In the genomic region with DNA sequence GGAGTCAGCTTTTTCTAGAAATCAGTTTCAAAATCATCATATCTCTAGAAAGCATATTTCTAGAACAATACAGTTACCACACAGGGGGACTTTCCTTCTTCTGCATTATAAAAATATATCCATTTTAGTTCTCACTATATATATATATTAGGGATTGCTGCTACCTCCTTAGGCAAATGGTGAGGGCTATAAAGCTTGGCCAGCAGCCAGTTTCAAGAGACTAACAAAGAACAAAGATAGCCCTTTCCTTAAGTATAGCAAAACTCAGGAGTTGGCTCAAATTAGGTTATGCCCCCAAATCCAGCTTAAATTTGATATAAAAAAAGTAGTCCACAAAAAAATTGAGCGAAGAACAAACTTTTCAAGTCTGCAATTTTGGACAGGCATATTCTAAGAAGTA, we compare ENCODE assay signal across 26 cellular contexts.
DNase-seq lines count a peak whose midpoint lies in the region; ATAC-seq, FAIRE-seq and TF ChIP-seq lines count a peak whose summit lies in the region.
"Had no signal": no experiment of that assay in that cellular context is flagged by ENCODE, and none has a peak within 500 bp of the region (broad histone marks: within the 10 kb centered on the region; RNA-seq: fewer than 3 reads in every experiment).

No MANE protein-coding gene starts in this region.

- H3K9ac ChIP-seq in mammary epithelial cell (ENCODE audit: insufficient read depth, low read length) (no peak overlapping the region), K562 (ENCODE audit: insufficient read depth in 1 of 2, low read depth in 2 of 2, low read length in 2 of 2) (no peak overlapping the region)
- H3K9ac ChIP-seq: BLaER1 treated with 17β-estradiol and CSF1 and Interleukin-3, amounts not matched to agents 10 nM and 100 nM had no signal

- H3K4me1 Mint-ChIP-seq in MCF 10A (ENCODE audit: insufficient read depth, unreplicated experiment) = no peaks in the 10 kb centered on the region

- TF ChIP-seq EP300 in K562 (IDR thresholded peaks at IDR 0.05; ENCODE audit: low read length) (no peak), suprapubic skin (IDR thresholded peaks at IDR 0.05) (no peak)

- H3K36me3 ChIP-seq in mammary epithelial cell (ENCODE audit: insufficient read depth, low read length) (peaks cover 7% of the 10 kb centered on the region), OCI-LY7 (ENCODE audit: insufficient read depth, low read length) (peaks cover 78% of the 10 kb centered on the region), K562 (ENCODE audit: control insufficient read depth, insufficient read depth, low read length) (peaks cover 17% of the 10 kb centered on the region; the same call in 2 of the 3 replicates), suprapubic skin (peaks cover 50% of the 10 kb centered on the region)
- H3K36me3 ChIP-seq: BE2C had no signal

- H3K4me3 Mint-ChIP-seq in MCF 10A (ENCODE audit: unreplicated experiment) = no peak overlapping the region
- H3K4me3 Mint-ChIP-seq: CD14-positive monocyte; CD4-positive, alpha-beta T cell; CD8-positive, alpha-beta memory T cell had no signal

- H3K9me3 Mint-ChIP-seq in MCF 10A (ENCODE audit: unreplicated experiment) = no peaks in the 10 kb centered on the region
- H3K9me3 Mint-ChIP-seq: CD14-positive monocyte; CD4-positive, alpha-beta T cell; CD8-positive, alpha-beta memory T cell had no signal

- DNase-seq in mammary epithelial cell (no peak), MCF 10A (ENCODE audit: unreplicated experiment) (no peak), OCI-LY7 (ENCODE audit: low spot score) (no peak), K562 (ENCODE audit: extremely low read depth in 1 of 4, low spot score in 3 of 4) (no peak), suprapubic skin (ENCODE audit: low spot score in 2 of 2) (no peak), NCI-H1105 (lab: John Stamatoyannopoulos, UW) (no peak), posterior cingulate gyrus (no peak)
- DNase-seq: 8988T; ACHN; AML-193; BE2C; CD4-positive, alpha-beta T cell; CD8-positive, alpha-beta memory T cell; DMS 273 treated with DMSO at 0.1 percent for 48 hours; DMS79; EL; GDM1; GOT3; HCEC 1CT had no signal

- peaks cover 42% of the 10 kb centered on the region for H3K36me3 Mint-ChIP-seq in MCF 10A (ENCODE audit: insufficient read depth, unreplicated experiment)

- H3K27ac ChIP-seq in mammary epithelial cell (ENCODE audit: insufficient read depth, low read depth, low read length) = no peak overlapping the region
- no peak overlapping the region for H3K27ac ChIP-seq in OCI-LY7 (ENCODE audit: low read depth, low read length, poor library complexity, severe bottlenecking)
- no peak overlapping the region for H3K27ac ChIP-seq in K562 (ENCODE audit: extremely low read depth, low read depth, low read length)
- no peak overlapping the region for H3K27ac ChIP-seq in suprapubic skin
- H3K27ac ChIP-seq: A549; BLaER1 treated with 17β-estradiol and CSF1 and Interleukin-3, amounts not matched to agents 10 nM and 100 nM had no signal

- CTCF ChIA-PET in mammary epithelial cell (lab: Charles Lee; ENCODE audit: low non-redundant PET) = no interaction called here
- CTCF ChIA-PET in MCF 10A (lab: Yijun Ruan, JAX) = interaction anchor here (0.6 to 4.8 kb wide), 3 partner anchors 102 to 366 kb away, joined by 3 to 35 read pairs (median 3); no protein-coding TSS in a partner anchor
- CTCF ChIA-PET in OCI-LY7 (lab: Charles Lee; ENCODE audit: unreplicated experiment) = no interaction called here
- CTCF ChIA-PET in K562 (lab: Yijun Ruan, JAX; ENCODE audit: low intra/inter-chr PET ratio) = no interaction called here

- no peak for TF ChIP-seq RAD21 in K562 (CRISPR knock-in tag; conservative IDR thresholded peaks at IDR 0.05 in 1 of 2, IDR thresholded peaks at IDR 0.05 in 1 of 2)

- 100% methylated on average over 1 of the region's 1 CpG for WGBS in mammary epithelial cell (ENCODE audit: low coverage, missing lambda C conversion rate)
- WGBS in K562 (ENCODE audit: insufficient coverage, low coverage, missing lambda C conversion rate) = 93% methylated on average over 1 of the region's 1 CpG
- 97% methylated on average over 1 of the region's 1 CpG for WGBS in suprapubic skin

- TF ChIP-seq CTCF in mammary epithelial cell (conservative IDR thresholded peaks at IDR 0.05 in 1 of 2, IDR thresholded peaks at IDR 0.05 in 1 of 2; ENCODE audit: extremely low read depth in 1 of 2, insufficient read depth in 1 of 2, low read depth in 1 of 2, low read length in 2 of 2) (no peak), MCF 10A (IDR thresholded peaks at IDR 0.05; ENCODE audit: unreplicated experiment) (no peak), OCI-LY7 (conservative IDR thresholded peaks at IDR 0.05; ENCODE audit: low read length) (no peak), K562 (IDR thresholded peaks at IDR 0.05 in 2 of 3, conservative IDR thresholded peaks at IDR 0.05 in 1 of 3; ENCODE audit: insufficient read depth in 2 of 3, low read depth in 1 of 3, low read length in 3 of 3) (no peak), suprapubic skin (IDR thresholded peaks at IDR 0.05) (no peak)

- H3K9me3 ChIP-seq in mammary epithelial cell (replicated peaks; ENCODE audit: insufficient read depth, low read length) = no peaks in the 10 kb centered on the region
- H3K9me3 ChIP-seq in OCI-LY7 (ENCODE audit: low read length) = no peaks in the 10 kb centered on the region
- H3K9me3 ChIP-seq in K562 (replicated peaks; ENCODE audit: control insufficient read depth, insufficient read depth, low read depth, low read length) = no peaks in the 10 kb centered on the region
- H3K9me3 ChIP-seq in suprapubic skin = no peaks in the 10 kb centered on the region
- H3K9me3 ChIP-seq: A549, BE2C had no signal

- TF ChIP-seq POLR2A in K562 (conservative IDR thresholded peaks at IDR 0.05) (no peak), suprapubic skin (IDR thresholded peaks at IDR 0.05) (no peak)

- no peak overlapping the region for H3K4me3 ChIP-seq in mammary epithelial cell (replicated peaks in 1 of 3; ENCODE audit: insufficient read depth in 1 of 3, low read depth in 2 of 3, low read length in 3 of 3)
- H3K4me3 ChIP-seq in OCI-LY7 (ENCODE audit: low read depth, low read length, poor library complexity, severe bottlenecking) = no peak overlapping the region
- H3K4me3 ChIP-seq in K562 = no peak overlapping the region
- no peak overlapping the region for H3K4me3 ChIP-seq in suprapubic skin
- H3K4me3 ChIP-seq: A549; BLaER1 treated with 17β-estradiol and CSF1 and Interleukin-3, amounts not matched to agents 10 nM and 100 nM had no signal

- no peak overlapping the region for H3K4me2 ChIP-seq in mammary epithelial cell (ENCODE audit: insufficient read depth, low read depth, low read length)
- no peak overlapping the region for H3K4me2 ChIP-seq in OCI-LY7 (ENCODE audit: low read length)
- H3K4me2 ChIP-seq in K562 (ENCODE audit: insufficient read depth, low read length) = no peak overlapping the region
- H3K4me2 ChIP-seq: A549; BLaER1 treated with 17β-estradiol and CSF1 and Interleukin-3, amounts not matched to agents 10 nM and 100 nM had no signal

- in situ Hi-C loops in mammary epithelial cell (cut with MboI; ENCODE audit: low sequenced_read_pairs in 2 of 2) = loop anchor here in 1 of 2 donors (25.0 kb wide), 1 partner anchor 370 kb away; no protein-coding TSS in a partner anchor
- in situ Hi-C loops in K562 (cut with MboI) = no loop called here

- H3K27me3 ChIP-seq in mammary epithelial cell (ENCODE audit: insufficient read depth, low read length) = no peaks in the 10 kb centered on the region
- H3K27me3 ChIP-seq in K562 (ENCODE audit: control insufficient read depth in 2 of 2, insufficient read depth in 2 of 2, low read length in 2 of 2) = no peaks in the 10 kb centered on the region
- no peaks in the 10 kb centered on the region for H3K27me3 ChIP-seq in suprapubic skin
- H3K27me3 ChIP-seq: BE2C; BLaER1 treated with 17β-estradiol and CSF1 and Interleukin-3, amounts not matched to agents 10 nM and 100 nM had no signal

- H3K79me2 ChIP-seq in mammary epithelial cell (ENCODE audit: insufficient read depth, low read length) (no peaks in the 10 kb centered on the region), OCI-LY7 (ENCODE audit: insufficient read depth, low read depth, low read length) (no peaks in the 10 kb centered on the region), K562 (ENCODE audit: control insufficient read depth, insufficient read depth, low read length) (no peaks in the 10 kb centered on the region)

- BruUV-seq in mammary epithelial cell (replicated peaks; lab: Mats Ljungman, UMichigan) (TSS peak; percentile 31), MCF 10A (replicated peaks; lab: Mats Ljungman, UMichigan) (no TSS peak), OCI-LY7 (replicated peaks; lab: Mats Ljungman, UMichigan) (TSS peak; percentile 17), K562 (replicated peaks; lab: Mats Ljungman, UMichigan) (no TSS peak)

- dilution Hi-C loops in mammary epithelial cell (cut with HindIII; ENCODE audit: low sequenced_read_pairs) = no loop called here

- ATAC-seq in K562 = no peak
- ATAC-seq: A549 had no signal

- no peak overlapping the region for H2AFZ ChIP-seq in mammary epithelial cell (ENCODE audit: low read depth, low read length)
- no peak overlapping the region for H2AFZ ChIP-seq in OCI-LY7 (ENCODE audit: low read length)
- no peak overlapping the region for H2AFZ ChIP-seq in K562 (ENCODE audit: low read depth, low read length)

- no peaks in the 10 kb centered on the region for H3K9me1 ChIP-seq in K562 (ENCODE audit: control insufficient read depth, insufficient read depth, low read length)

- no peak overlapping the region for H3K27ac Mint-ChIP-seq in MCF 10A (ENCODE audit: low read depth, unreplicated experiment)
- H3K27ac Mint-ChIP-seq: CD14-positive monocyte; CD4-positive, alpha-beta T cell; CD8-positive, alpha-beta memory T cell had no signal

- no peaks in the 10 kb centered on the region for H3K27me3 Mint-ChIP-seq in MCF 10A (ENCODE audit: insufficient read depth, unreplicated experiment)
- H3K27me3 Mint-ChIP-seq: CD4-positive, alpha-beta T cell; CD8-positive, alpha-beta memory T cell had no signal

- POLR2A ChIA-PET in MCF 10A (lab: Yijun Ruan, JAX) (interaction anchor here (1.0 to 1.1 kb wide), 2 partner anchors 56 to 123 kb away, joined by 3 read pairs; no protein-coding TSS in a partner anchor), OCI-LY7 (lab: Charles Lee) (no interaction called here), K562 (lab: Yijun Ruan, JAX) (no interaction called here)

- intact Hi-C loops in mammary epithelial cell (cut with micrococcal nuclease) (no loop called here), MCF 10A (cut with micrococcal nuclease) (no loop called here), OCI-LY7 (cut with micrococcal nuclease; ENCODE audit: unreplicated experiment) (no loop called here), K562 (cut with micrococcal nuclease) (no loop called here), posterior cingulate gyrus (cut with DNase I) (no loop called here)

- H3K9me2 ChIP-seq in OCI-LY7 (ENCODE audit: insufficient read depth, low read length) = no peaks in the 10 kb centered on the region

- no peak for FAIRE-seq in K562 (lab: Jason Lieb, UNC)
- FAIRE-seq: A549, D721Med, GM12891, GM18507, H54 had no signal

- H4K20me1 ChIP-seq in mammary epithelial cell (ENCODE audit: insufficient read depth, low read length) = no peaks in the 10 kb centered on the region
- H4K20me1 ChIP-seq in OCI-LY7 (ENCODE audit: insufficient read depth, low read length) = no peaks in the 10 kb centered on the region
- no peaks in the 10 kb centered on the region for H4K20me1 ChIP-seq in K562 (replicated peaks; ENCODE audit: control insufficient read depth, insufficient read depth, low read length)
- H4K20me1 ChIP-seq: BLaER1 treated with 17β-estradiol and CSF1 and Interleukin-3, amounts not matched to agents 10 nM and 100 nM had no signal

- H3K4me1 ChIP-seq in mammary epithelial cell (ENCODE audit: insufficient read depth, low read length) (no peaks in the 10 kb centered on the region), OCI-LY7 (ENCODE audit: insufficient read depth, low read length, poor library complexity, severe bottlenecking) (no peaks in the 10 kb centered on the region), K562 (replicated peaks in 1 of 2; ENCODE audit: control insufficient read depth in 2 of 2, insufficient read depth in 2 of 2, low read length in 2 of 2) (no peaks in the 10 kb centered on the region), suprapubic skin (no peaks in the 10 kb centered on the region)
- H3K4me1 ChIP-seq: A549, BE2C had no signal
